ENCODE assay signal across 8 cellular contexts in genomic region chr9:109182940-109183798, GRCh38. TPM values are rescaled to one million over a fixed set of nuclear protein-coding genes. Genes with fewer than 3 reads are reported as not detected.
DNase-seq lines count a peak whose midpoint lies in the region; ATAC-seq and TF ChIP-seq lines count a peak whose summit lies in the region.

No MANE protein-coding gene starts in this region.

- H3K27ac ChIP-seq in C4-2B: peak overlapping the region; percentile 2; the same call in 1 of the 2 replicates
- H3K27ac ChIP-seq in neural progenitor cell: no peak overlapping the region

- H3K4me1 ChIP-seq in neural progenitor cell: no peaks in the 10 kb centered on the region

- H3K27me3 ChIP-seq in neural progenitor cell: no peaks in the 10 kb centered on the region

- no peak overlapping the region for H3K4me3 ChIP-seq in choroid plexus epithelial cell (ENCODE audit: low read depth, low read length)
- no peak overlapping the region for H3K4me3 ChIP-seq in neural progenitor cell

- H3K36me3 ChIP-seq in neural progenitor cell: no peaks in the 10 kb centered on the region

- peaks cover 8% of the 10 kb centered on the region for H3K27me3 Mint-ChIP-seq in neural progenitor cell (ENCODE audit: insufficient read depth, low read depth)

- no peaks in the 10 kb centered on the region for H3K9me3 ChIP-seq in neural progenitor cell (ENCODE audit: low read depth)

- no peaks in the 10 kb centered on the region for H3K36me3 Mint-ChIP-seq in neural progenitor cell

- no peaks in the 10 kb centered on the region for H3K79me2 ChIP-seq in neural progenitor cell (ENCODE audit: low read depth)

- no peak overlapping the region for H3K4me2 ChIP-seq in neural progenitor cell

- no peak overlapping the region for H3K9ac ChIP-seq in neural progenitor cell

- H3K27ac Mint-ChIP-seq in neural progenitor cell: peak overlapping the region; percentile 34

- no peak overlapping the region for H3K4me3 Mint-ChIP-seq in neural progenitor cell

- peaks cover 9% of the 10 kb centered on the region for H3K4me1 Mint-ChIP-seq in neural progenitor cell

- H3K9me3 Mint-ChIP-seq in neural progenitor cell: no peaks in the 10 kb centered on the region

- H2AFZ ChIP-seq in neural progenitor cell (replicated peaks): no peak overlapping the region

- H3F3A ChIP-seq in neural progenitor cell (ENCODE audit: low read depth): no peaks in the 10 kb centered on the region

- TF ChIP-seq CTCF in C4-2B (conservative IDR thresholded peaks at IDR 0.05) (peak; percentile 87), choroid plexus epithelial cell (conservative IDR thresholded peaks at IDR 0.05; ENCODE audit: low read depth, low read length) (peak; percentile 79), neural progenitor cell (IDR thresholded peaks at IDR 0.05) (peak; percentile 42)

- DNase-seq in NCI-H460 (ENCODE audit: extremely low read depth, low read depth): peak; percentile 51
- DNase-seq in choroid plexus epithelial cell (ENCODE audit: low read depth): peak; percentile 49
- DNase-seq in neural progenitor cell (ENCODE audit: low spot score): peak; percentile 58
- no peak for DNase-seq in dedifferentiated amniotic fluid mesenchymal stem cell (ENCODE audit: extremely low spot score)
- DNase-seq in GDM1 (lab: John Stamatoyannopoulos, UW): no peak

- ATAC-seq in GM18511 (IDR thresholded peaks at IDR 0.05; ENCODE audit: unreplicated experiment): peak; percentile 52
- no peak for ATAC-seq in HG03280 (IDR thresholded peaks at IDR 0.05; ENCODE audit: unreplicated experiment)

- no peaks in the 10 kb centered on the region for H4K20me1 ChIP-seq in neural progenitor cell (ENCODE audit: low read depth)

RNA-seq across cellular contexts. Expression of gene FRRS1L, which starts 16.1 kb away (rescaled TPM):
- not detected in 2 replicates for total RNA-seq in NCI-H460 (2014; rRNA removed; shearing (Covaris generic))
- not detected in 2 replicates for polyA plus RNA-seq in NCI-H460 (2014; cell fraction: nucleus; rRNA removed)
- 4.3 and 13.3 TPM in 2 replicates for total RNA-seq in neural progenitor cell (ENCODE audit: low replicate concordance)

Comparison
In these comparisons a context has a peak if more than half of its experiments do, and no peak if none do; other contexts are left out.
1. DNase-seq: peak in NCI-H460 (single experiment), choroid plexus epithelial cell (single experiment) and neural progenitor cell (single experiment); none in dedifferentiated amniotic fluid mesenchymal stem cell (single experiment) and GDM1 (single experiment).
2. Peak in every context shown above with its lines, with median percentiles within 50 percentile points of each other: CTCF ChIP-seq.